ENCODE assay signal across 1 cellular context in genomic region chr12:117152793-117153775, GRCh38.
TF ChIP-seq lines count a peak whose summit lies in the region.

No MANE protein-coding gene starts in this region.

TF ChIP-seq in GM12878, 131 proteins besides CTCF, POLR2A, EP300 and RAD21:
- TF ChIP-seq GATAD2B (conservative IDR thresholded peaks at IDR 0.05; ENCODE audit: low read depth): no peak
- TF ChIP-seq MEF2B (IDR thresholded peaks at IDR 0.05; ENCODE audit: partially characterized antibody, poor library complexity, severe bottlenecking): peak; percentile 29
TF ChIP-seq in GM12878: peak in this region for 1.
